8 cellular contexts compared by ENCODE assay signal in genomic region chr2:229852565-229852964, GRCh38.
DNase-seq lines count a peak whose midpoint lies in the region; ATAC-seq and TF ChIP-seq lines count a peak whose summit lies in the region.

No MANE protein-coding gene starts in this region.

- TF ChIP-seq EP300 in tibial nerve (IDR thresholded peaks at IDR 0.05), result no peak

- peak; percentile 39 for DNase-seq in GM19238 (ENCODE audit: insufficient read length, low spot score)
- DNase-seq in activated CD8-positive, alpha-beta memory T cell treated with anti-CD3 and anti-CD28 coated beads, Interleukin-2, amount 50 U/mL, for 4 hours, result peak; percentile 56
- peak; percentile 44 for DNase-seq in glomerular visceral epithelial cell (ENCODE audit: extremely low spot score)
- DNase-seq in stimulated activated CD8-positive, alpha-beta memory T cell treated with anti-CD3 and anti-CD28 coated beads, Interleukin-4, amount 100 ng/mL, for 4 hours (ENCODE audit: low read depth in 2 of 2, low spot score in 1 of 2), result peak; percentile 6 to 11
- DNase-seq in DMS53 treated with DMSO at 0.1 percent for 48 hours (lab: John Stamatoyannopoulos, UW; ENCODE audit: unreplicated experiment), result no peak
- DNase-seq in tibial nerve (ENCODE audit: low spot score in 2 of 2), result no peak
- DNase-seq in NCI-H1436 (lab: John Stamatoyannopoulos, UW), result no peak

- no peak overlapping the region for H3K4me3 ChIP-seq in tibial nerve

- no peak for TF ChIP-seq CTCF in tibial nerve (IDR thresholded peaks at IDR 0.05)

- H3K36me3 ChIP-seq in tibial nerve, result peaks cover 0 to 36% (median 0%) of the 10 kb centered on the region in 3 donors

- peak overlapping the region in 1 of 4 donors; percentile 21 for H3K27ac ChIP-seq in tibial nerve

- H3K4me1 ChIP-seq in tibial nerve, result peaks cover 0 to 51% (median 0%) of the 10 kb centered on the region in 4 donors

- no peak for TF ChIP-seq POLR2A in tibial nerve (IDR thresholded peaks at IDR 0.05)

- no peaks in the 10 kb centered on the region for H3K9me3 ChIP-seq in tibial nerve

- H3K27me3 ChIP-seq in tibial nerve, result no peaks in the 10 kb centered on the region

- WGBS in tibial nerve, 2 donors, result 31 to 61% methylated on average over 3 of the region's 3 CpGs

- ATAC-seq in HG03457 (IDR thresholded peaks at IDR 0.05; ENCODE audit: unreplicated experiment), result peak; percentile 62

Comparison
In these comparisons a context has a peak if more than half of its experiments do, and no peak if none do; other contexts are left out.
1. DNase-seq: peak in GM19238 (single experiment), activated CD8-positive, alpha-beta memory T cell treated with anti-CD3 and anti-CD28 coated beads, Interleukin-2, amount 50 U/mL, for 4 hours (single experiment), glomerular visceral epithelial cell (single experiment) and stimulated activated CD8-positive, alpha-beta memory T cell treated with anti-CD3 and anti-CD28 coated beads, Interleukin-4, amount 100 ng/mL, for 4 hours (2 of 2); none in DMS53 treated with DMSO at 0.1 percent for 48 hours (single experiment), tibial nerve (0 of 2) and NCI-H1436 (single experiment).